Comparison of ENCODE assay signal across 8 cellular contexts in genomic region chr14:95482967-95483842, GRCh38. TPM values are rescaled to one million over a fixed set of nuclear protein-coding genes. Genes with fewer than 3 reads are reported as not detected.
A peak's percentile ranks its signal among the peaks of the same experiment; 100 is the strongest.
DNase-seq lines count a peak whose midpoint lies in the region; ATAC-seq, FAIRE-seq and TF ChIP-seq lines count a peak whose summit lies in the region.
"Had no signal": no experiment of that assay in that cellular context is flagged by ENCODE, and none has a peak within 500 bp of the region (broad histone marks: within the 10 kb centered on the region; RNA-seq: fewer than 3 reads in every experiment).

No MANE protein-coding gene starts in this region.

- H3K4me3 ChIP-seq in choroid plexus epithelial cell (ENCODE audit: low read depth, low read length) (no peak overlapping the region), lung (no peak overlapping the region)

- TF ChIP-seq POLR2A in GM12892 (IDR thresholded peaks at IDR 0.05; ENCODE audit: low read depth, low read length) = no peak

- WGBS in lung, 2 donors = 65 to 81% methylated on average over 17 of the region's 17 CpGs

- H3K36me3 ChIP-seq in lung (ENCODE audit: control insufficient read depth in 2 of 2, insufficient read depth in 2 of 2, low read length in 2 of 2) = peaks cover 0 to 1% of the 10 kb centered on the region in 2 donors

- no peaks in the 10 kb centered on the region for H3K9me3 ChIP-seq in lung (ENCODE audit: control insufficient read depth in 2 of 2, insufficient read depth in 1 of 2, low read length in 1 of 2)

- no peak for FAIRE-seq in GM12892 (lab: Jason Lieb, UNC)

- peaks cover 0 to 17% of the 10 kb centered on the region in 2 donors for H3K4me1 ChIP-seq in lung (ENCODE audit: control insufficient read depth in 2 of 2, insufficient read depth in 2 of 2, low read length in 2 of 2)

- no peaks in the 10 kb centered on the region for H3K27me3 ChIP-seq in lung (ENCODE audit: control insufficient read depth, insufficient read depth)

- H3K27ac ChIP-seq in lung (ENCODE audit: low read depth in 1 of 2, low read length in 1 of 2) = peak overlapping the region; percentile 22 to 66

- peak; percentile 88 for DNase-seq in LoVo (ENCODE audit: low spot score)
- peak; percentile 86 for DNase-seq in choroid plexus epithelial cell (ENCODE audit: low read depth)
- DNase-seq in lung (ENCODE audit: low spot score) = peak; percentile 61
- DNase-seq in ureter (ENCODE audit: low spot score) = peak; percentile 80
- DNase-seq in GM12892 (ENCODE audit: insufficient read length) = no peak
- no peak for DNase-seq in stimulated activated CD8-positive, alpha-beta memory T cell treated with anti-CD3 and anti-CD28 coated beads, Interleukin-4, amount 100 ng/mL, for 48 hours
- DNase-seq in NCI-H748 treated with DMSO at 0.1 percent for 48 hours (lab: John Stamatoyannopoulos, UW) = no peak
- DNase-seq: NCI-H345 had no signal

- TF ChIP-seq CTCF in choroid plexus epithelial cell (conservative IDR thresholded peaks at IDR 0.05; ENCODE audit: low read depth, low read length) = no peak
- no peak for TF ChIP-seq CTCF in lung (IDR thresholded peaks at IDR 0.05; ENCODE audit: control extremely low read depth, extremely low read depth)

- peak; percentile 88 for ATAC-seq in lung (ENCODE audit: insufficient read depth, low FRiP score)

RNA-seq across cellular contexts. Expression of gene SYNE3, which starts 33.2 kb away (rescaled TPM):
- total RNA-seq in lung = 10 to 100 TPM in 1 of 2 donors, 1 to 10 TPM in 1; 8.4 to 30.5 TPM
- 1 to 10 TPM; 2.7 to 3.7 TPM for polyA plus RNA-seq in lung
- 14.4 TPM for total RNA-seq in ureter
- 7.7 TPM for polyA plus RNA-seq in GM12892 (2012; ENCODE audit: missing spikeins)

RNA-seq across cellular contexts. Expression of gene GLRX5, which starts 51.6 kb away (rescaled TPM):
- total RNA-seq in lung (10 to 100 TPM; 22.4 to 35.6 TPM), ureter (35.9 TPM)
- polyA plus RNA-seq in lung = 10 to 100 TPM; 27.3 to 30.9 TPM
- 46.2 TPM for polyA plus RNA-seq in GM12892 (2012; ENCODE audit: missing spikeins)

Comparison
In these comparisons a context has a peak if more than half of its experiments do, and no peak if none do; other contexts are left out.
1. DNase-seq: peak in LoVo (single experiment), choroid plexus epithelial cell (single experiment), lung (single experiment) and ureter (single experiment); none in GM12892 (single experiment), stimulated activated CD8-positive, alpha-beta memory T cell treated with anti-CD3 and anti-CD28 coated beads, Interleukin-4, amount 100 ng/mL, for 48 hours (single experiment) and NCI-H748 treated with DMSO at 0.1 percent for 48 hours (single experiment).